16 cellular contexts compared by ENCODE assay signal in genomic region chr17:81731271-81731670, GRCh38. TPM values are rescaled to one million over a fixed set of nuclear protein-coding genes. Genes with fewer than 3 reads are reported as not detected.
A peak's percentile ranks its signal among the peaks of the same experiment; 100 is the strongest.
DNase-seq lines count a peak whose midpoint lies in the region; ATAC-seq and TF ChIP-seq lines count a peak whose summit lies in the region.
"Had no signal": no experiment of that assay in that cellular context is flagged by ENCODE, and none has a peak within 500 bp of the region (broad histone marks: within the 10 kb centered on the region; RNA-seq: fewer than 3 reads in every experiment).

No MANE protein-coding gene starts in this region.

- H3K9ac ChIP-seq in KMS-11: peak overlapping the region; percentile 32; the same call in 1 of the 2 replicates

- H3K27me3 ChIP-seq in KMS-11 (ENCODE audit: insufficient read depth, low read depth): peaks cover 10% of the 10 kb centered on the region; the same call in 1 of the 2 replicates

- CTCF ChIA-PET in activated CD4-positive, alpha-beta T cell treated with anti-CD3 and anti-CD28 coated beads, Interleukin-2, amount 10 ng/mL, durations not matched to agents 7 days and 5 days (lab: Charles Lee): no interaction called here

- no peak for ATAC-seq in HG03159 (IDR thresholded peaks at IDR 0.05; ENCODE audit: unreplicated experiment)
- ATAC-seq: A549; activated T-cell treated with anti-CD3 and anti-CD28 coated beads, Interleukin-2, amount 50 U/mL, for 4 hours had no signal

- peak overlapping the region; percentile 83 for H3K4me2 ChIP-seq in KMS-11
- H3K4me2 ChIP-seq: A549 had no signal

- no peak overlapping the region for H3K27ac Mint-ChIP-seq in activated CD4-positive, alpha-beta T cell treated with anti-CD3 and anti-CD28 coated beads, Interleukin-2, amount 10 ng/mL, durations not matched to agents 7 days and 5 days

- no peaks in the 10 kb centered on the region for H4K20me1 ChIP-seq in KMS-11 (ENCODE audit: insufficient read depth)

- H3K4me3 Mint-ChIP-seq in activated CD4-positive, alpha-beta T cell treated with anti-CD3 and anti-CD28 coated beads, Interleukin-2, amount 10 ng/mL, durations not matched to agents 7 days and 5 days: no peak overlapping the region
- H3K4me3 Mint-ChIP-seq: activated T-cell treated with anti-CD3 and anti-CD28 coated beads, Interleukin-2, amount 50 U/mL, for 4 hours; neural crest cell had no signal

- peaks cover 10% of the 10 kb centered on the region for H3K4me1 Mint-ChIP-seq in activated CD4-positive, alpha-beta T cell treated with anti-CD3 and anti-CD28 coated beads, Interleukin-2, amount 10 ng/mL, durations not matched to agents 7 days and 5 days

- no peaks in the 10 kb centered on the region for H3K9me3 Mint-ChIP-seq in activated CD4-positive, alpha-beta T cell treated with anti-CD3 and anti-CD28 coated beads, Interleukin-2, amount 10 ng/mL, durations not matched to agents 7 days and 5 days
- H3K9me3 Mint-ChIP-seq: activated T-cell treated with anti-CD3 and anti-CD28 coated beads, Interleukin-2, amount 50 U/mL, for 4 hours; neural crest cell had no signal

- no peaks in the 10 kb centered on the region for H3K36me3 Mint-ChIP-seq in activated CD4-positive, alpha-beta T cell treated with anti-CD3 and anti-CD28 coated beads, Interleukin-2, amount 10 ng/mL, durations not matched to agents 7 days and 5 days (ENCODE audit: low read depth)

- no peak for TF ChIP-seq CTCF in KMS-11 (conservative IDR thresholded peaks at IDR 0.05; ENCODE audit: low read depth, low read length)
- no peak for TF ChIP-seq CTCF in VCaP (conservative IDR thresholded peaks at IDR 0.05)

- no peak overlapping the region for H3K4me3 ChIP-seq in KMS-11 (IDR thresholded peaks at IDR 0.05; ENCODE audit: insufficient read depth, low read depth, low read length)
- H3K4me3 ChIP-seq: A549, cardiac muscle cell had no signal

- H3K36me3 ChIP-seq in KMS-11 (ENCODE audit: insufficient read depth): no peaks in the 10 kb centered on the region
- H3K36me3 ChIP-seq: cardiac muscle cell had no signal

- H3K27ac ChIP-seq in KMS-11 (peak overlapping the region; percentile 76), VCaP (peak overlapping the region; percentile 94)
- H3K27ac ChIP-seq: A549, cardiac muscle cell had no signal

- DNase-seq in A172 (ENCODE audit: low spot score) (peak; percentile 88), iris pigment epithelial cell (ENCODE audit: low read depth) (peak; percentile 86), SW 1271 (lab: John Stamatoyannopoulos, UW) (no peak), D341Med (ENCODE audit: low spot score) (no peak)
- DNase-seq in activated CD4-positive, alpha-beta T cell treated with anti-CD3 and anti-CD28 coated beads, Interleukin-2, amount 10 ng/mL, durations not matched to agents 7 days and 5 days: no peak
- DNase-seq: activated T-cell treated with anti-CD3 and anti-CD28 coated beads, Interleukin-2, amount 50 U/mL, for 4 hours; DND-41; NCI-H2029 treated with DMSO at 0.1 percent for 48 hours; stimulated activated CD4-positive, alpha-beta T cell treated with anti-CD3 and anti-CD28 coated beads, Interleukin-1b, Interleukin-23, amount 100 ng/mL, for 48 hours; stimulated activated naive CD4-positive, alpha-beta T cell treated with Interleukin-2 at 50 U/mL for 16 hours had no signal

- H2AFZ ChIP-seq in KMS-11 (ENCODE audit: low read depth): peak overlapping the region; percentile 54

- no peaks in the 10 kb centered on the region for H3K79me2 ChIP-seq in KMS-11 (ENCODE audit: insufficient read depth, low read depth)

- peaks cover 35% of the 10 kb centered on the region for H3K4me1 ChIP-seq in KMS-11 (ENCODE audit: low read depth, poor library complexity, severe bottlenecking)

- H3K27me3 Mint-ChIP-seq in activated CD4-positive, alpha-beta T cell treated with anti-CD3 and anti-CD28 coated beads, Interleukin-2, amount 10 ng/mL, durations not matched to agents 7 days and 5 days: peaks cover 7% of the 10 kb centered on the region

- POLR2A ChIA-PET in activated CD4-positive, alpha-beta T cell treated with anti-CD3 and anti-CD28 coated beads, Interleukin-2, amount 10 ng/mL, durations not matched to agents 7 days and 5 days (lab: Charles Lee): no interaction called here

RNA-seq across cellular contexts. Expression of gene SLC25A10, which starts 19.2 kb away (rescaled TPM):
- 81.5 and 101 TPM in 2 replicates for total RNA-seq in A172 (2014; rRNA removed; shearing (Covaris generic))
- total RNA-seq in activated CD4-positive, alpha-beta T cell treated with anti-CD3 and anti-CD28 coated beads, Interleukin-2, amount 10 ng/mL, durations not matched to agents 7 days and 5 days: 10 to 100 TPM; 29.2 to 32.4 TPM

RNA-seq across cellular contexts. Expression of gene MRPL12, which starts 28.1 kb away (rescaled TPM):
- total RNA-seq in A172 (2014; rRNA removed; shearing (Covaris generic)): 32.3 and 37.0 TPM in 2 replicates
- total RNA-seq in activated CD4-positive, alpha-beta T cell treated with anti-CD3 and anti-CD28 coated beads, Interleukin-2, amount 10 ng/mL, durations not matched to agents 7 days and 5 days: 10 to 100 TPM; 52.7 to 62.3 TPM

RNA-seq across cellular contexts. Expression of gene HGS, which starts 47.5 kb away (rescaled TPM):
- 144 and 199 TPM in 2 replicates for total RNA-seq in A172 (2014; rRNA removed; shearing (Covaris generic))
- 100 to 1,000 TPM; 121 to 128 TPM for total RNA-seq in activated CD4-positive, alpha-beta T cell treated with anti-CD3 and anti-CD28 coated beads, Interleukin-2, amount 10 ng/mL, durations not matched to agents 7 days and 5 days

RNA-seq across cellular contexts. Expression of gene ARL16, which starts 47.7 kb away (rescaled TPM):
- 41.0 and 45.6 TPM in 2 replicates for total RNA-seq in A172 (2014; rRNA removed; shearing (Covaris generic))
- 10 to 100 TPM; 35.4 to 42.1 TPM for total RNA-seq in activated CD4-positive, alpha-beta T cell treated with anti-CD3 and anti-CD28 coated beads, Interleukin-2, amount 10 ng/mL, durations not matched to agents 7 days and 5 days

Comparison
In these comparisons a context has a peak if more than half of its experiments do, and no peak if none do; other contexts are left out.
1. DNase-seq: peak in A172 (single experiment) and iris pigment epithelial cell (single experiment); none in activated CD4-positive, alpha-beta T cell treated with anti-CD3 and anti-CD28 coated beads, Interleukin-2, amount 10 ng/mL, durations not matched to agents 7 days and 5 days (single experiment), SW 1271 (0 of 2) and D341Med (single experiment).